ENCODE assay signal across 21 cellular contexts in the genomic region with DNA sequence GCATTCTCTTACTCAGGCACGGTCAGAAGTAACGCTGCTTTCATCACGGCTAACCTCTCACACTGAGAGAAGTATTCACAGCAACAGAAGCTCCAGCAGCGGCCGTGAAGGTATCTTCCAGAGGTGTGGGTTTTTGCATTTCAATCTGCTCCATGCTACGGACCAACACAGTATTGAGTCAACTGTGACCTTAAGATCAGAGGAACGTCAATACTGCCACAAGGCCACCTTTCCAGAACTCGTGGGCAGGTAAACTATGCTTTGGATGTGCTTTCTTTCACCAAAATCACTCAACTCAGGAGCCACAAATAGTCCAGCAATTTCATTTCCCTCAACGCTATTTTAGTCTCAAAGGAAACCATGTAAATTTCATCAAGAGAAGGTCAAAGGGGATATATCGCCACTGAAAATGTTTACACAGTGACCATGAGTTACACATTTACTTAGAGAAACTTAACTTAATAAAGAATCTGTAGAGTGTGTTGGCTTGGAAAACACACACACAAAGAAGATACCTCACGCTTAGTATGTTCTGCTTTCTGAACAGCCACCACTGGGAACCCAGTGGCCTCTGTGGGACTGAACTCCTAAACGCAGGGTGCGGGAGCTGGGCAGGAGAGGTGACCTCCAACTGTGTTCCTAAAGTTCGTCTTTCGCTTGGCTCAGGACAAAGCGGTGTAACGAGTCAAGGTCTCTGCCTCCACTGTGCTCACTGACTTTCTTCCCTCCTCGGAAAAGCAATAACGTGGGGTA.
"Had no signal": no experiment of that assay in that cellular context is flagged by ENCODE, and none has a peak within 500 bp of the region (broad histone marks: within the 10 kb centered on the region; RNA-seq: fewer than 3 reads in every experiment).

No MANE protein-coding gene starts in this region.

- H3K4me3 Mint-ChIP-seq: activated CD8-positive, alpha-beta T cell treated with anti-CD3 and anti-CD28 coated beads for 36 hours; activated naive CD8-positive, alpha-beta T cell treated with anti-CD3 and anti-CD28 coated beads for 36 hours; activated T-cell treated with anti-CD3 and anti-CD28 coated beads, Interleukin-2, amount 50 U/mL, for 72 hours; brain; central memory CD8-positive, alpha-beta T cell; mesothelial cell of epicardium; T-helper 17 cell had no signal

- H3K4me1 Mint-ChIP-seq: activated naive CD8-positive, alpha-beta T cell treated with anti-CD3 and anti-CD28 coated beads for 36 hours; brain; central memory CD8-positive, alpha-beta T cell; mesothelial cell of epicardium had no signal

- DNase-seq: activated CD4-positive, alpha-beta T cell treated with anti-CD3 and anti-CD28 coated beads for 4 hours; activated CD8-positive, alpha-beta memory T cell treated with anti-CD3 and anti-CD28 coated beads, Interleukin-2, amount 50 U/mL, for 48 hours; activated CD8-positive, alpha-beta T cell treated with anti-CD3 and anti-CD28 coated beads for 36 hours; activated gamma-delta T cell treated with Interleukin-2 at 50 U/mL for 16 hours; activated naive CD8-positive, alpha-beta T cell treated with anti-CD3 and anti-CD28 coated beads for 36 hours; activated T-cell treated with anti-CD3 and anti-CD28 coated beads, Interleukin-2, amount 50 U/mL, for 72 hours; amygdala; hypothalamus; kidney glomerular epithelial cell; psoas muscle; sigmoid colon; stimulated activated CD4-positive, alpha-beta T cell treated with anti-CD3 and anti-CD28 coated beads, Interleukin-12 subunit alpha, Interleukin-12 subunit beta, amount 100 ng/mL, for 4 hours; stimulated activated CD4-positive, alpha-beta T cell treated with anti-CD3 and anti-CD28 coated beads, Interleukin-2, amount 100 ng/mL, for 24 hours; T-helper 17 cell; upper lobe of right lung had no signal

- H3K27me3 Mint-ChIP-seq: activated CD8-positive, alpha-beta T cell treated with anti-CD3 and anti-CD28 coated beads for 36 hours; activated naive CD8-positive, alpha-beta T cell treated with anti-CD3 and anti-CD28 coated beads for 36 hours; brain; central memory CD8-positive, alpha-beta T cell; T-helper 17 cell had no signal

- H3K9me3 ChIP-seq: esophagus muscularis mucosa, psoas muscle, sigmoid colon, thoracic aorta, upper lobe of right lung had no signal

- H3K27ac Mint-ChIP-seq: activated CD8-positive, alpha-beta T cell treated with anti-CD3 and anti-CD28 coated beads for 36 hours; activated naive CD8-positive, alpha-beta T cell treated with anti-CD3 and anti-CD28 coated beads for 36 hours; activated T-cell treated with anti-CD3 and anti-CD28 coated beads, Interleukin-2, amount 50 U/mL, for 72 hours; brain; mesothelial cell of epicardium; T-helper 17 cell had no signal

- ATAC-seq: activated CD8-positive, alpha-beta T cell treated with anti-CD3 and anti-CD28 coated beads for 36 hours; activated T-cell treated with anti-CD3 and anti-CD28 coated beads, Interleukin-2, amount 50 U/mL, for 72 hours; psoas muscle; T-helper 17 cell; upper lobe of right lung had no signal

- H3K4me3 ChIP-seq: coronary artery, esophagus muscularis mucosa, psoas muscle, sigmoid colon, thoracic aorta, upper lobe of right lung had no signal

- H3K4me1 ChIP-seq: esophagus muscularis mucosa, psoas muscle, sigmoid colon, upper lobe of right lung had no signal

- H3K27ac ChIP-seq: coronary artery, esophagus muscularis mucosa, psoas muscle, sigmoid colon, thoracic aorta, upper lobe of right lung had no signal

- H3K27me3 ChIP-seq: esophagus muscularis mucosa, sigmoid colon, upper lobe of right lung had no signal

- H3K9me3 Mint-ChIP-seq: activated CD8-positive, alpha-beta T cell treated with anti-CD3 and anti-CD28 coated beads for 36 hours; activated naive CD8-positive, alpha-beta T cell treated with anti-CD3 and anti-CD28 coated beads for 36 hours; activated T-cell treated with anti-CD3 and anti-CD28 coated beads, Interleukin-2, amount 50 U/mL, for 72 hours; brain; central memory CD8-positive, alpha-beta T cell; mesothelial cell of epicardium had no signal
